ENCODE assay signal across 9 cellular contexts in genomic region chr13:83681547-83681946, GRCh38.
"Had no signal": no experiment of that assay in that cellular context is flagged by ENCODE, and none has a peak within 500 bp of the region (broad histone marks: within the 10 kb centered on the region; RNA-seq: fewer than 3 reads in every experiment).

No MANE protein-coding gene starts in this region.

- H3K4me1 ChIP-seq: HAP-1 had no signal

- H3K4me2 ChIP-seq: KMS-11 had no signal

- H3K27ac Mint-ChIP-seq: IgD-negative memory B cell had no signal

- H3K27me3 Mint-ChIP-seq: IgD-negative memory B cell had no signal

- H3K36me3 ChIP-seq: HAP-1 had no signal

- ATAC-seq: HCT116, HepG2 had no signal

- H3K9ac ChIP-seq: KMS-11 had no signal

- H3K36me3 Mint-ChIP-seq: IgD-negative memory B cell had no signal

- H3K4me1 Mint-ChIP-seq: IgD-negative memory B cell had no signal

- DNase-seq: GOT3, Karpas-422, KBM-7 had no signal

- H3K27ac ChIP-seq: HL-60, KMS-11 had no signal

- H3K4me3 Mint-ChIP-seq: IgD-negative memory B cell had no signal

- H3K9me3 ChIP-seq: HAP-1 had no signal

- H3K4me3 ChIP-seq: HAP-1 had no signal
